Comparison of ENCODE assay signal across 21 cellular contexts in genomic region chr1:228975238-228975929, GRCh38.
"Had no signal": no experiment of that assay in that cellular context is flagged by ENCODE, and none has a peak within 500 bp of the region (broad histone marks: within the 10 kb centered on the region; RNA-seq: fewer than 3 reads in every experiment).

No MANE protein-coding gene starts in this region.

- H3K36me3 Mint-ChIP-seq: activated naive CD8-positive, alpha-beta T cell treated with anti-CD3 and anti-CD28 coated beads, Interleukin-2, amount 10 ng/mL, durations not matched to agents 7 days and 5 days; WTC11 had no signal

- H3K27me3 Mint-ChIP-seq: activated naive CD8-positive, alpha-beta T cell treated with anti-CD3 and anti-CD28 coated beads, Interleukin-2, amount 10 ng/mL, durations not matched to agents 7 days and 5 days had no signal

- H3K36me3 ChIP-seq: adrenal gland had no signal

- H3K27ac Mint-ChIP-seq: activated naive CD8-positive, alpha-beta T cell treated with anti-CD3 and anti-CD28 coated beads, Interleukin-2, amount 10 ng/mL, durations not matched to agents 7 days and 5 days; T-helper 17 cell; WTC11 had no signal

- H3K4me3 ChIP-seq: adrenal gland, K562 had no signal

- H3K9me3 Mint-ChIP-seq: activated naive CD8-positive, alpha-beta T cell treated with anti-CD3 and anti-CD28 coated beads, Interleukin-2, amount 10 ng/mL, durations not matched to agents 7 days and 5 days; WTC11 had no signal

- ATAC-seq: K562, PC-3, T-helper 17 cell, WTC11 had no signal

- DNase-seq: activated CD4-positive, alpha-beta T cell treated with anti-CD3 and anti-CD28 coated beads for 48 hours; activated CD4-positive, alpha-beta T cell treated with anti-CD3 and anti-CD28 coated beads, Interleukin-2, amount 50 U/mL, for 4 hours; activated CD4-positive, CD25-positive, alpha-beta regulatory T cell treated with anti-CD3 and anti-CD28 coated beads, Interleukin-2, amount 50 U/mL, for 72 hours; activated naive CD4-positive, alpha-beta T cell treated with anti-CD3 and anti-CD28 coated beads, Interleukin-2, amount 50 U/mL, for 16 hours; activated naive CD8-positive, alpha-beta T cell treated with anti-CD3 and anti-CD28 coated beads, Interleukin-2, amount 10 ng/mL, durations not matched to agents 7 days and 5 days; activated T-cell treated with anti-CD3 and anti-CD28 coated beads, Interleukin-2, amount 50 U/mL, for 1 hour; adrenal gland; anterior cingulate cortex; Karpas-422; MM.1S; NCI-H1105; NCI-H1694 treated with DMSO at 0.1 percent for 48 hours; NCI-H2029 treated with DMSO at 0.1 percent for 48 hours; NCI-H446; NCI-H524; PC-3; SHP77 treated with DMSO at 0.1 percent for 48 hours; T-helper 17 cell; T-helper 9 cell had no signal

- H3K4me3 Mint-ChIP-seq: activated naive CD8-positive, alpha-beta T cell treated with anti-CD3 and anti-CD28 coated beads, Interleukin-2, amount 10 ng/mL, durations not matched to agents 7 days and 5 days; T-helper 17 cell; WTC11 had no signal

- H3K9me3 ChIP-seq: adrenal gland had no signal

- H3K27ac ChIP-seq: adrenal gland had no signal

- FAIRE-seq: K562 had no signal
